ENCODE assay signal across 9 cellular contexts in the genomic region with DNA sequence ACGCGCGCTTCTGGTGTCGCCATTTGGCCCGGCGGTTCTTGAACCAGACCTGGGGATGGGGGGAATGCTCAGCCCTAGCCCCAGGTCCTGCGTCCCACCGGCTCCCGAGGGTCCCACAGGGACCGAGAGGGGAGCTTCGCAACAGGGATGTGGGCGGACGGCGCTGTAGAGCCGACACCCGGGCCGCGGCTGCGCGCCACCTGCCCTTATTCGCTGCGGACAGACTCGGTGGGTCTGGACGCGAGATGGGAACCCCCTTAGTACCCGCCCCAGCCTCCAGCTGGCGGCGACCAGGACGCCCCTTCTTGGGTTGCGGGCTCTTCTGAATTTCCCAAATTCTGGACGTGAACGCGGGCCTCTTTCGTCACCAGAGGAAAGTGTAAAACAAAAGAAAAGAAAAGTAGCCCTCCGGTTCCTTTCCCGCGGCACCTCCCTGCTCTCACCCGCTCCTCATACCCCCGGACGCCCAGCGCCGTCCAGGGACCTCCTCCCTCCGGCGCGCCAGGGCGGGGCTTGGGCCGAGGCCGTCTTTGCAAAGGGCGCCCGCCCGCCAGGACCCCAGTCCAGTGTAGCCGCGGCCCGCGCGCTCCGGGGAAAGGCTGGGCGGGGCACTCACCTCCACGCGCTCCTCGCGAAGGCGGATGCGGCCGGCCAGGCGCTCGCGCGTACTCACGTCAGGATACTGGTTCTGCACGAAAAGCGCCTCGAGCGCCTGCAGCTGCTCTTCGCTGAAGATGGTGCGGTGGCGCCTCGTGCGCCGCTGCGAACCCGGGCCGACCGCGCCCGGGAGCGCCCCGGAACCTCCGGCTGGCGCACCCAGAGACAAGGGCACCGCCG. TPM values are rescaled to one million over a fixed set of nuclear protein-coding genes. Genes with fewer than 3 reads are reported as not detected.
DNase-seq lines count a peak whose midpoint lies in the region; ATAC-seq, FAIRE-seq and TF ChIP-seq lines count a peak whose summit lies in the region.
"Had no signal": no experiment of that assay in that cellular context is flagged by ENCODE, and none has a peak within 500 bp of the region (broad histone marks: within the 10 kb centered on the region; RNA-seq: fewer than 3 reads in every experiment).

No MANE protein-coding gene starts in this region.

- dilution Hi-C loops in endothelial cell of umbilical vein (cut with MboI; ENCODE audit: extremely low pct_ligation_motif_present, low sequenced_read_pairs) = no loop called here

- POLR2A ChIA-PET in T-cell (lab: Charles Lee) (interaction anchor here in 1 of 2 donors (0.6 kb wide), 1 partner anchor 272 kb away, joined by 5 read pairs; no protein-coding TSS in a partner anchor), endothelial cell of umbilical vein (lab: Charles Lee) (no interaction called here)

- H3K27me3 Mint-ChIP-seq in T-cell = peaks cover 25 to 52% of the 10 kb centered on the region in 2 donors

- intact Hi-C loops in endothelial cell of umbilical vein (cut with micrococcal nuclease) = no loop called here

- DNase-seq in GM20000 (ENCODE audit: low spot score) (peak; percentile 52), T-cell (peak in 31 of 34 experiments; percentile 7 to 48 (median 31)), endothelial cell of umbilical vein (ENCODE audit: low read depth, low spot score) (no peak)
- DNase-seq: kidney glomerular epithelial cell had no signal

- H3K4me1 ChIP-seq in endothelial cell of umbilical vein (ENCODE audit: control insufficient read depth, extremely low read depth, insufficient read depth, low read length) = no peaks in the 10 kb centered on the region

- no TSS peak for BruUV-seq in endothelial cell of umbilical vein (replicated peaks; lab: Mats Ljungman, UMichigan)

- no peaks in the 10 kb centered on the region for H3K9me3 Mint-ChIP-seq in T-cell

- H3K27ac ChIP-seq in endothelial cell of umbilical vein (ENCODE audit: insufficient read depth, low read depth, low read length) (no peak overlapping the region), skin epidermis (no peak overlapping the region)

- CTCF ChIA-PET in T-cell (lab: Charles Lee) (interaction anchor here in 1 of 2 donors (0.6 kb wide), 1 partner anchor 745 kb away, joined by 4 read pairs; no protein-coding TSS in a partner anchor), endothelial cell of umbilical vein (lab: Charles Lee) (interaction anchor here (0.6 kb wide), 1 partner anchor 49 kb away, joined by 3 read pairs; no protein-coding TSS in a partner anchor)

- ATAC-seq in T-cell (replicated peaks in 1 of 4) (peak; percentile 24 to 44 (median 34)), GM19452 (IDR thresholded peaks at IDR 0.05; ENCODE audit: unreplicated experiment) (no peak), HG02840 (IDR thresholded peaks at IDR 0.05; ENCODE audit: low FRiP score, unreplicated experiment) (no peak), HG02759 (IDR thresholded peaks at IDR 0.05; ENCODE audit: unreplicated experiment) (no peak), GM21526 (IDR thresholded peaks at IDR 0.05; ENCODE audit: low FRiP score, unreplicated experiment) (no peak)

- peak overlapping the region; percentile 34 to 56 (median 51) for H3K4me3 Mint-ChIP-seq in T-cell

- H3K36me3 Mint-ChIP-seq in T-cell = no peaks in the 10 kb centered on the region

- peaks cover 14 to 20% (median 18%) of the 10 kb centered on the region in 3 donors for H3K4me1 Mint-ChIP-seq in T-cell

- no peaks in the 10 kb centered on the region for H3K9me3 ChIP-seq in endothelial cell of umbilical vein (replicated peaks; ENCODE audit: control insufficient read depth, insufficient read depth, low read length)

- no peak overlapping the region for H2AFZ ChIP-seq in endothelial cell of umbilical vein (ENCODE audit: low read depth, low read length)

- H3K4me3 ChIP-seq in endothelial cell of umbilical vein (replicated peaks in 1 of 3; ENCODE audit: insufficient read depth in 1 of 3, low read depth in 1 of 3, low read length in 3 of 3) (no peak overlapping the region), skin epidermis (peak overlapping the region in 6 of 7 experiments; percentile 6 to 35 (median 14))

- peaks cover 43 to 51% of the 10 kb centered on the region in 2 experiments for H3K27me3 ChIP-seq in endothelial cell of umbilical vein (ENCODE audit: control insufficient read depth in 2 of 2, insufficient read depth in 2 of 2, low read length in 2 of 2)

- FAIRE-seq in endothelial cell of umbilical vein (lab: Jason Lieb, UNC) = no peak

- no peak overlapping the region for H3K27ac Mint-ChIP-seq in T-cell

- H4K20me1 ChIP-seq in endothelial cell of umbilical vein (replicated peaks; ENCODE audit: control insufficient read depth, extremely low read depth, insufficient read depth, low read length) = no peaks in the 10 kb centered on the region

- H3K9ac ChIP-seq in endothelial cell of umbilical vein (replicated peaks; ENCODE audit: extremely low read depth, insufficient read depth, low read length) = no peak overlapping the region

- TF ChIP-seq POLR2A in endothelial cell of umbilical vein (IDR thresholded peaks at IDR 0.05; ENCODE audit: low read depth, low read length) = no peak

- peak overlapping the region; percentile 13 for H3K4me2 ChIP-seq in endothelial cell of umbilical vein (ENCODE audit: insufficient read depth, low read length)

- H3K9me1 ChIP-seq in endothelial cell of umbilical vein (replicated peaks; ENCODE audit: control insufficient read depth, extremely low read depth, insufficient read depth, low read length) = no peaks in the 10 kb centered on the region

- peaks cover 1% of the 10 kb centered on the region for H3K79me2 ChIP-seq in endothelial cell of umbilical vein (ENCODE audit: control insufficient read depth, insufficient read depth, low read length)

- no peak for TF ChIP-seq CTCF in GM20000 (IDR thresholded peaks at IDR 0.05; ENCODE audit: extremely low read depth, missing control alignments)
- no peak for TF ChIP-seq CTCF in endothelial cell of umbilical vein (IDR thresholded peaks at IDR 0.05; ENCODE audit: extremely low read depth in 1 of 2, insufficient read depth in 1 of 2, low read depth in 1 of 2, low read length in 2 of 2)

- no peaks in the 10 kb centered on the region for H3K36me3 ChIP-seq in endothelial cell of umbilical vein (ENCODE audit: control insufficient read depth in 2 of 2, extremely low read depth in 1 of 2, insufficient read depth in 2 of 2, low read length in 2 of 2)

TF ChIP-seq in endothelial cell of umbilical vein, 7 proteins besides CTCF, POLR2A, EP300 and RAD21 (continues in another document):
- no peak for TF ChIP-seq GATA2 (IDR thresholded peaks at IDR 0.05; ENCODE audit: insufficient read depth, insufficient read length, low read depth, low read length)

RNA-seq across cellular contexts. Expression of a gene that starts 0.8 kb away (rescaled TPM):
- not detected for total RNA-seq in T-cell
- not detected in 2 replicates for total RNA-seq in endothelial cell of umbilical vein
- not detected in 2 replicates for polyA plus RNA-seq in endothelial cell of umbilical vein
- polyA plus RNA-seq in endothelial cell of umbilical vein (2011; cell fraction: cytosol; rRNA removed) = not detected in 2 replicates
- not detected in 2 replicates for polyA plus RNA-seq in endothelial cell of umbilical vein (2011; cell fraction: nucleus; rRNA removed)
- polyA plus RNA-seq in endothelial cell of umbilical vein (2012) = not detected in 2 replicates
- polyA minus RNA-seq in endothelial cell of umbilical vein = not detected in 2 replicates
- not detected for polyA minus RNA-seq in endothelial cell of umbilical vein (2011; cell fraction: cytosol; rRNA and poly(A)+ RNA removed)
- polyA minus RNA-seq in endothelial cell of umbilical vein (2011; cell fraction: nucleus; rRNA and poly(A)+ RNA removed) = not detected in 2 replicates

RNA-seq across cellular contexts. Expression of a gene that starts 4.8 kb away (rescaled TPM):
- 10 to 100 TPM; 20.9 to 40.4 (median 22.9) TPM for total RNA-seq in T-cell
- 18.4 and 21.9 TPM in 2 replicates for total RNA-seq in endothelial cell of umbilical vein
- polyA plus RNA-seq in endothelial cell of umbilical vein = 20.1 and 22.8 TPM in 2 replicates
- 16.5 and 20.9 TPM in 2 replicates for polyA plus RNA-seq in endothelial cell of umbilical vein (2011; cell fraction: cytosol; rRNA removed)
- 18.2 and 19.2 TPM in 2 replicates for polyA plus RNA-seq in endothelial cell of umbilical vein (2011; cell fraction: nucleus; rRNA removed)
- polyA plus RNA-seq in endothelial cell of umbilical vein (2012) = 14.6 and 15.4 TPM in 2 replicates
- polyA minus RNA-seq in endothelial cell of umbilical vein = 6.6 and 7.9 TPM in 2 replicates
- polyA minus RNA-seq in endothelial cell of umbilical vein (2011; cell fraction: cytosol; rRNA and poly(A)+ RNA removed) = 3.6 TPM
- 2.5 and 5.6 TPM in 2 replicates for polyA minus RNA-seq in endothelial cell of umbilical vein (2011; cell fraction: nucleus; rRNA and poly(A)+ RNA removed)

RNA-seq across cellular contexts. Expression of a gene that starts 18.2 kb away (rescaled TPM):
- total RNA-seq in T-cell = under 1 TPM in 1 of 5 donors, not detected in 4; 0.37 TPM
- not detected in 2 replicates for total RNA-seq in endothelial cell of umbilical vein
- not detected in 2 replicates for polyA plus RNA-seq in endothelial cell of umbilical vein
- polyA plus RNA-seq in endothelial cell of umbilical vein (2011; cell fraction: cytosol; rRNA removed) = not detected in 2 replicates
- not detected in 2 replicates for polyA plus RNA-seq in endothelial cell of umbilical vein (2011; cell fraction: nucleus; rRNA removed)
- polyA plus RNA-seq in endothelial cell of umbilical vein (2012) = not detected in 2 replicates
- not detected in 2 replicates for polyA minus RNA-seq in endothelial cell of umbilical vein
- polyA minus RNA-seq in endothelial cell of umbilical vein (2011; cell fraction: cytosol; rRNA and poly(A)+ RNA removed) = not detected
- polyA minus RNA-seq in endothelial cell of umbilical vein (2011; cell fraction: nucleus; rRNA and poly(A)+ RNA removed) = not detected in 2 replicates

RNA-seq across cellular contexts. Expression of a gene that starts 27.1 kb away (rescaled TPM):
- total RNA-seq in T-cell (10 to 100 TPM; 50.9 to 79.2 (median 71.5) TPM), endothelial cell of umbilical vein (44.8 and 49.6 TPM in 2 replicates)
- polyA plus RNA-seq in endothelial cell of umbilical vein = 51.2 and 61.7 TPM in 2 replicates
- polyA plus RNA-seq in endothelial cell of umbilical vein (2011; cell fraction: cytosol; rRNA removed) = 47.7 and 50.7 TPM in 2 replicates
- polyA plus RNA-seq in endothelial cell of umbilical vein (2011; cell fraction: nucleus; rRNA removed) = 41.7 and 53.7 TPM in 2 replicates
- 27.3 and 36.4 TPM in 2 replicates for polyA plus RNA-seq in endothelial cell of umbilical vein (2012)
- 46.5 and 74.1 TPM in 2 replicates for polyA minus RNA-seq in endothelial cell of umbilical vein
- 13.5 TPM for polyA minus RNA-seq in endothelial cell of umbilical vein (2011; cell fraction: cytosol; rRNA and poly(A)+ RNA removed)
- polyA minus RNA-seq in endothelial cell of umbilical vein (2011; cell fraction: nucleus; rRNA and poly(A)+ RNA removed) = 29.0 and 29.3 TPM in 2 replicates

RNA-seq across cellular contexts. Expression of a gene that starts 29.3 kb away (rescaled TPM):
- total RNA-seq in T-cell (10 to 100 TPM; 24.1 to 52.9 (median 45.7) TPM), endothelial cell of umbilical vein (94.5 and 102 TPM in 2 replicates)
- 78.0 and 80.0 TPM in 2 replicates for polyA plus RNA-seq in endothelial cell of umbilical vein
- polyA plus RNA-seq in endothelial cell of umbilical vein (2011; cell fraction: cytosol; rRNA removed) = 53.3 and 64.5 TPM in 2 replicates
- 30.5 and 34.5 TPM in 2 replicates for polyA plus RNA-seq in endothelial cell of umbilical vein (2011; cell fraction: nucleus; rRNA removed)
- 48.5 and 55.1 TPM in 2 replicates for polyA plus RNA-seq in endothelial cell of umbilical vein (2012)
- polyA minus RNA-seq in endothelial cell of umbilical vein = 42.0 and 44.0 TPM in 2 replicates
- 35.6 TPM for polyA minus RNA-seq in endothelial cell of umbilical vein (2011; cell fraction: cytosol; rRNA and poly(A)+ RNA removed)
- 8.2 and 9.9 TPM in 2 replicates for polyA minus RNA-seq in endothelial cell of umbilical vein (2011; cell fraction: nucleus; rRNA and poly(A)+ RNA removed)

Comparison
In these comparisons a context has a peak if more than half of its experiments do, and no peak if none do; other contexts are left out.
1. ATAC-seq: peak in T-cell (4 of 4); none in GM19452 (single experiment), HG02840 (single experiment), HG02759 (single experiment) and GM21526 (single experiment).
2. H3K4me3 ChIP-seq: peak in skin epidermis (6 of 7); none in endothelial cell of umbilical vein (0 of 3).